In the genomic region with DNA sequence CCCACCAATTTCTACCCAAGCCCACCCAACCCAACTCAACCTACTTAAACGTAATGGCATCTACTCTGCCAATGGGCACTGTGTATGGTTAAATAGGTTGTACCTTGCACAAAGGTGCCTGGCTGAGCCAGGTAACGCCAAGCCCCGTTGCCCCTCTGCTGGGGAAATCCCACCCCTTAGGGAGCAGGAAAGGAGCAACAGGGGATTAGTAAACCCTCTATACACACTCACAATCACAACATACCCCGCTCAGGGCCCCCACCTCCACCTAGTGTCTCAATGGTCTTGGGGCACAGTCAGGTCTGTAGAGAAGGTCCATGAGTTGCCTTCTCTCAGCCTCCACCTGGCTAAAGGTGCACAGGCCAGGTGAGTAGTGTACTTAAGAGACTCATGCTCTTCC, we compare ENCODE assay signal across 23 cellular contexts.
DNase-seq lines count a peak whose midpoint lies in the region; ATAC-seq and TF ChIP-seq lines count a peak whose summit lies in the region.
"Had no signal": no experiment of that assay in that cellular context is flagged by ENCODE, and none has a peak within 500 bp of the region (broad histone marks: within the 10 kb centered on the region; RNA-seq: fewer than 3 reads in every experiment).

No MANE protein-coding gene starts in this region.

- no peak overlapping the region for H2BK5ac ChIP-seq in trophoblast cell (ENCODE audit: low read depth, low read length, poor library complexity)

- H3K4me3 ChIP-seq in trophoblast cell (ENCODE audit: low read depth, low read length) (peak overlapping the region; percentile 27), spleen (no peak overlapping the region), lower lobe of right lung (no peak overlapping the region)
- H3K4me3 ChIP-seq: BLaER1, GM12878 had no signal

- H3K9ac ChIP-seq in trophoblast cell (ENCODE audit: low read length), result no peak overlapping the region
- H3K9ac ChIP-seq: BLaER1 had no signal

- WGBS in trophoblast cell (ENCODE audit: extremely low coverage, insufficient coverage, insufficient read length), result 100% methylated on average over 1 of the region's 4 CpGs
- WGBS in spleen, 5 donors, result 83 to 93% (median 90%) methylated on average over 4 of the region's 4 CpGs

- no peak overlapping the region for H3K4me3 Mint-ChIP-seq in chondrocyte (ENCODE audit: unreplicated experiment)
- H3K4me3 Mint-ChIP-seq: CD14-positive monocyte; CD4-positive, alpha-beta memory T cell; CD4-positive, CD25-positive, alpha-beta regulatory T cell; CD8-positive, alpha-beta memory T cell had no signal

- H3K79me2 ChIP-seq in trophoblast cell (ENCODE audit: control insufficient read depth, insufficient read depth, low read length, poor library complexity), result no peaks in the 10 kb centered on the region

- H3K27me3 ChIP-seq in trophoblast cell (ENCODE audit: insufficient read depth, low read length) (peaks cover 2% of the 10 kb centered on the region), spleen (replicated peaks in 1 of 7) (peaks cover 0 to 39% (median 0%) of the 10 kb centered on the region in 7 donors), lower lobe of right lung (ENCODE audit: low read depth) (no peaks in the 10 kb centered on the region)
- H3K27me3 ChIP-seq: BE2C, BLaER1 had no signal

- H3K4ac ChIP-seq in trophoblast cell (ENCODE audit: low read depth, low read length), result no peak overlapping the region

- no peak for TF ChIP-seq POLR2A in spleen (IDR thresholded peaks at IDR 0.05)

- no peak overlapping the region for H3K27ac Mint-ChIP-seq in chondrocyte (ENCODE audit: unreplicated experiment)
- H3K27ac Mint-ChIP-seq: CD14-positive monocyte; CD4-positive, alpha-beta memory T cell; CD4-positive, CD25-positive, alpha-beta regulatory T cell; CD8-positive, alpha-beta memory T cell had no signal

- H3K23ac ChIP-seq in trophoblast cell (ENCODE audit: low read length), result no peak overlapping the region

- no peak overlapping the region for H2BK120ac ChIP-seq in trophoblast cell (ENCODE audit: insufficient read depth, low read length, poor library complexity)

- H3K4me1 ChIP-seq in trophoblast cell (ENCODE audit: control insufficient read depth in 1 of 2, insufficient read depth in 2 of 2, low read length in 2 of 2) (no peaks in the 10 kb centered on the region), spleen (no peaks in the 10 kb centered on the region), lower lobe of right lung (no peaks in the 10 kb centered on the region)
- H3K4me1 ChIP-seq: BLaER1 had no signal

- no peaks in the 10 kb centered on the region for H3K4me1 Mint-ChIP-seq in chondrocyte (ENCODE audit: low read depth)
- H3K4me1 Mint-ChIP-seq: CD14-positive monocyte; CD4-positive, CD25-positive, alpha-beta regulatory T cell; CD8-positive, alpha-beta memory T cell had no signal

- DNase-seq in chondrocyte (ENCODE audit: low spot score) (peak; percentile 59), trophoblast cell (no peak), spleen (peak; percentile 51), activated gamma-delta T cell treated with Interleukin-2 at 50 U/mL for 16 hours (no peak), lower lobe of right lung (no peak)
- DNase-seq: 8988T; ACHN; BE2C; CD4-positive, alpha-beta memory T cell; CD4-positive, CD25-positive, alpha-beta regulatory T cell; CD8-positive, alpha-beta memory T cell; COR-L47; DMS 273 treated with DMSO at 0.1 percent for 48 hours; DMS153; DMS53; DMS79; DND-41; EL; GDM1 had no signal

- H4K12ac ChIP-seq in trophoblast cell (ENCODE audit: low read depth, low read length), result no peak overlapping the region

- H3K4me2 ChIP-seq in trophoblast cell (ENCODE audit: low read length), result no peak overlapping the region
- H3K4me2 ChIP-seq: BLaER1 had no signal

- no peaks in the 10 kb centered on the region for H3K9me3 Mint-ChIP-seq in chondrocyte (ENCODE audit: low read depth)
- H3K9me3 Mint-ChIP-seq: CD14-positive monocyte; CD4-positive, alpha-beta memory T cell; CD4-positive, CD25-positive, alpha-beta regulatory T cell; CD8-positive, alpha-beta memory T cell had no signal

- no peak overlapping the region for H3K14ac ChIP-seq in trophoblast cell (ENCODE audit: low read length)

- ATAC-seq in lower lobe of right lung, result no peak
- ATAC-seq in HG02678 (IDR thresholded peaks at IDR 0.05; ENCODE audit: unreplicated experiment), result no peak
- ATAC-seq: GM12878 had no signal

- H3K9me3 ChIP-seq in trophoblast cell (ENCODE audit: insufficient read depth, low read depth, low read length) (no peaks in the 10 kb centered on the region), spleen (no peaks in the 10 kb centered on the region), lower lobe of right lung (no peaks in the 10 kb centered on the region)
- H3K9me3 ChIP-seq: BE2C, BLaER1 had no signal

- no peaks in the 10 kb centered on the region for H3K79me1 ChIP-seq in trophoblast cell (ENCODE audit: low read length)

- intact Hi-C loops in spleen (cut with DNase I; ENCODE audit: low total_unique reads) (no loop called here), lower lobe of right lung (cut with DNase I) (no loop called here)

- H2AK5ac ChIP-seq in trophoblast cell (ENCODE audit: low read length), result no peak overlapping the region

- no peak overlapping the region for H4K91ac ChIP-seq in trophoblast cell (ENCODE audit: low read depth, low read length)

- no peaks in the 10 kb centered on the region for H3K36me3 Mint-ChIP-seq in chondrocyte (ENCODE audit: low read depth)
- H3K36me3 Mint-ChIP-seq: CD14-positive monocyte; CD4-positive, alpha-beta memory T cell; CD4-positive, CD25-positive, alpha-beta regulatory T cell; CD8-positive, alpha-beta memory T cell had no signal

- H3K18ac ChIP-seq in trophoblast cell (ENCODE audit: low read length), result no peak overlapping the region

- no peak overlapping the region for H4K8ac ChIP-seq in trophoblast cell (ENCODE audit: low read depth, low read length)

- no peak overlapping the region for H2BK12ac ChIP-seq in trophoblast cell (ENCODE audit: low read length)

- H3K27ac ChIP-seq in trophoblast cell (ENCODE audit: low read depth, low read length), result no peak overlapping the region
- H3K27ac ChIP-seq in spleen, result no peak overlapping the region
- no peak overlapping the region for H3K27ac ChIP-seq in lower lobe of right lung
- H3K27ac ChIP-seq: BLaER1 had no signal

- H2AFZ ChIP-seq in trophoblast cell (ENCODE audit: insufficient read depth, low read length, poor library complexity), result no peak overlapping the region

- no peak for TF ChIP-seq CTCF in chondrocyte (IDR thresholded peaks at IDR 0.05)
- TF ChIP-seq CTCF in spleen (IDR thresholded peaks at IDR 0.05 in 8 of 11, conservative IDR thresholded peaks at IDR 0.05 in 3 of 11), result no peak
- TF ChIP-seq CTCF in lower lobe of right lung (IDR thresholded peaks at IDR 0.05), result no peak

- H3K36me3 ChIP-seq in trophoblast cell (ENCODE audit: control insufficient read depth in 1 of 2, insufficient read depth in 2 of 2, low read length in 2 of 2) (no peaks in the 10 kb centered on the region), spleen (no peaks in the 10 kb centered on the region), lower lobe of right lung (no peaks in the 10 kb centered on the region)
- H3K36me3 ChIP-seq: BE2C, BLaER1 had no signal

- H3K27me3 Mint-ChIP-seq in chondrocyte (ENCODE audit: low read depth), result peaks cover 50% of the 10 kb centered on the region
- H3K27me3 Mint-ChIP-seq: CD4-positive, CD25-positive, alpha-beta regulatory T cell had no signal

Comparison
In these comparisons a context has a peak if more than half of its experiments do, and no peak if none do; other contexts are left out.
1. DNase-seq: peak in chondrocyte (single experiment) and spleen (single experiment); none in trophoblast cell (0 of 2), activated gamma-delta T cell treated with Interleukin-2 at 50 U/mL for 16 hours (single experiment) and lower lobe of right lung (single experiment).